ENCODE assay signal across 15 cellular contexts in genomic region chr3:142216321-142216720, GRCh38.
"Had no signal": no experiment of that assay in that cellular context is flagged by ENCODE, and none has a peak within 500 bp of the region (broad histone marks: within the 10 kb centered on the region; RNA-seq: fewer than 3 reads in every experiment).

No MANE protein-coding gene starts in this region.

- ATAC-seq: activated naive CD4-positive, alpha-beta T cell treated with anti-CD3 and anti-CD28 coated beads, Interleukin-2, amount 50 U/mL, for 72 hours; activated T-cell treated with anti-CD3 and anti-CD28 coated beads, Interleukin-2, amount 50 U/mL, for 4 hours; heart left ventricle; lower lobe of right lung had no signal

- H3K4me3 Mint-ChIP-seq: activated T-cell treated with anti-CD3 and anti-CD28 coated beads, Interleukin-2, amount 50 U/mL, for 4 hours had no signal

- H3K36me3 Mint-ChIP-seq: activated naive CD4-positive, alpha-beta T cell treated with anti-CD3 and anti-CD28 coated beads, Interleukin-2, amount 50 U/mL, for 72 hours had no signal

- H3K36me3 ChIP-seq: breast epithelium, ovary, thyroid gland had no signal

- H3K9me3 Mint-ChIP-seq: activated naive CD4-positive, alpha-beta T cell treated with anti-CD3 and anti-CD28 coated beads, Interleukin-2, amount 50 U/mL, for 72 hours; activated T-cell treated with anti-CD3 and anti-CD28 coated beads, Interleukin-2, amount 50 U/mL, for 4 hours had no signal

- H3K4me1 ChIP-seq: breast epithelium had no signal

- H3K27ac Mint-ChIP-seq: activated naive CD4-positive, alpha-beta T cell treated with anti-CD3 and anti-CD28 coated beads, Interleukin-2, amount 50 U/mL, for 72 hours had no signal

- H3K27ac ChIP-seq: dorsolateral prefrontal cortex, esophagus squamous epithelium, lower lobe of right lung, ovary, thyroid gland, vagina had no signal

- H3K9me3 ChIP-seq: breast epithelium, esophagus squamous epithelium, heart left ventricle, lower lobe of right lung, ovary, thyroid gland, vagina had no signal

- H3K4me3 ChIP-seq: breast epithelium, dorsolateral prefrontal cortex, esophagus squamous epithelium, heart left ventricle, lower lobe of right lung, ovary, thyroid gland, vagina had no signal

- H3K27me3 ChIP-seq: breast epithelium, dorsolateral prefrontal cortex, esophagus squamous epithelium, heart left ventricle, ovary, thyroid gland, vagina had no signal

- DNase-seq: activated CD4-positive, alpha-beta T cell treated with anti-CD3 and anti-CD28 coated beads for 1 hour; activated CD4-positive, alpha-beta T cell treated with anti-CD3 and anti-CD28 coated beads, Interleukin-2, amount 50 U/mL, for 48 hours; activated effector memory CD4-positive, alpha-beta T cell treated with anti-CD3 and anti-CD28 coated beads, Interleukin-2, amount 50 U/mL, for 16 hours; activated T-cell treated with anti-CD3 and anti-CD28 coated beads, Interleukin-2, amount 50 U/mL, for 4 hours; dorsolateral prefrontal cortex; esophagus squamous epithelium; heart left ventricle; lower lobe of right lung; ovary; retina; small intestine; thyroid gland had no signal
